In the genomic region with DNA sequence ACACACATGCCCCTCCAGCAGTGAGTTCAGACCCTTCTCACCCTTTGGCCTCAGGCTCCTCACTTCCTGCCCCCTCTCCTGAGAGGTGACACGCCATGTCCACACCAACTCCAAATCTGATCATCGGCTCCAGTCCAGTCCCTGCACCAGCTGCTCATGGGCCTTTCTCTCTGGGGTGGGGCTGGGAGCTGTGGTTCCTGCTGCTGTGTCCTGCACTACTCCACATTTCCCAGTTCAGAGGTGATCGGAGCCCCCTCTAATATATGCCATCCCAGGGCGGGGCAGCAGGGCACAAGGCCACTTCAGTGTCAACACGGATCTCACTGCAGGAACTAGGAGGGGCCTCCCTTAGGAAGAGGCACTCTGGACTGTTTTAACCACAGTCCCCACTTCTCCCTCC, we compare ENCODE assay signal across 1 cellular context.
TF ChIP-seq lines count a peak whose summit lies in the region.

No MANE protein-coding gene starts in this region.

TF ChIP-seq in WTC11, 78 proteins besides CTCF, POLR2A, EP300 and RAD21 (continued from another document):
- TF ChIP-seq JAZF1 (CRISPR knock-in tag; IDR thresholded peaks at IDR 0.05): no peak
- TF ChIP-seq TEAD4 (CRISPR knock-in tag; IDR thresholded peaks at IDR 0.05): no peak
- TF ChIP-seq GTF2I (CRISPR knock-in tag; conservative IDR thresholded peaks at IDR 0.05): no peak
